ENCODE assay signal across 26 cellular contexts in the genomic region with DNA sequence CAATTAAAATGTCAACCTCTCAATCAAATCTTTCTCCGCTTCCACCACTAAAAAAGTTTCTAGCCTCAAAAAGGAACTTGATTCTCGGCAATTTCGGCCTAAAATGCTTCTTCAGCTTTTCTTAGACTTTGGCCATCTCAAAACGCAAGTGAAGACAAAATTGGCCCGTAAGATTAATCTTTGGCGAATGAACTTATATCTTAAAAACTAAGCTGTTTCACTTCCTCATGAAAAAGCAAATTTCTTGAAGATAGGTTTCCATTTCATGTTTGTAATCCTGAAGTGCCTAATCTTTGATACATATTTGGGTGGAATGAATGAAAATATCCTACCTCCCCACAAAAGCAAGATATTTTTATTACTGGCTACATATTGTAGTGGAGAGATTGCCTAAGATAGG.
A peak's percentile ranks its signal among the peaks of the same experiment; 100 is the strongest.
DNase-seq lines count a peak whose midpoint lies in the region; ATAC-seq, FAIRE-seq and TF ChIP-seq lines count a peak whose summit lies in the region.
"Had no signal": no experiment of that assay in that cellular context is flagged by ENCODE, and none has a peak within 500 bp of the region (broad histone marks: within the 10 kb centered on the region; RNA-seq: fewer than 3 reads in every experiment).

No MANE protein-coding gene starts in this region.

- H3K36me3 ChIP-seq in GM12878 (ENCODE audit: control insufficient read depth in 2 of 2, insufficient read depth in 2 of 2, low read length in 1 of 2), result no peaks in the 10 kb centered on the region
- H3K36me3 ChIP-seq in esophagus muscularis mucosa, result no peaks in the 10 kb centered on the region
- H3K36me3 ChIP-seq: BLaER1 treated with 17β-estradiol and CSF1 and Interleukin-3, amounts not matched to agents 10 nM and 100 nM had no signal

- SMC1A ChIA-PET in GM12878 (lab: Charles Lee; ENCODE audit: uncharacterized antibody, unreplicated experiment), result no interaction called here

- no peaks in the 10 kb centered on the region for H3K4me1 ChIP-seq in GM12878 (ENCODE audit: control insufficient read depth, insufficient read depth, low read length)
- peaks cover 0 to 4% (median 0%) of the 10 kb centered on the region in 4 donors for H3K4me1 ChIP-seq in esophagus muscularis mucosa

- no peak overlapping the region for H3K4me2 ChIP-seq in GM12878 (ENCODE audit: control insufficient read depth, insufficient read depth)

- H3K36me3 Mint-ChIP-seq in stimulated activated naive B cell treated with anti-CD40 and anti-IgM and Interleukin-4, amounts not matched to agents 10 μg/mL and 1 μg/mL and 100 μg/mL, for 72 hours, result no peaks in the 10 kb centered on the region
- H3K36me3 Mint-ChIP-seq: activated CD4-positive, alpha-beta memory T cell treated with anti-CD3 and anti-CD28 coated beads for 36 hours; type B pancreatic cell had no signal

- peaks cover 0 to 1% of the 10 kb centered on the region in 2 donors for H3K9me3 Mint-ChIP-seq in stimulated activated naive B cell treated with anti-CD40 and anti-IgM and Interleukin-4, amounts not matched to agents 10 μg/mL and 1 μg/mL and 100 μg/mL, for 72 hours
- H3K9me3 Mint-ChIP-seq: activated CD4-positive, alpha-beta memory T cell treated with anti-CD3 and anti-CD28 coated beads for 36 hours; T-helper 1 cell treated with Interleukin-12 subunit alpha and Interleukin-12 subunit beta and Interleukin-4 antibody, amounts not matched to agents 30 μg/mL and 1 μg/mL, for 36 hours; type B pancreatic cell had no signal

- H3K27me3 ChIP-seq in GM12878 (replicated peaks in 1 of 2; ENCODE audit: control insufficient read depth in 2 of 2, insufficient read depth in 2 of 2, low read length in 1 of 2), result peaks cover 0 to 2% of the 10 kb centered on the region in 2 experiments; a peak in 1 of 4 replicates
- no peaks in the 10 kb centered on the region for H3K27me3 ChIP-seq in esophagus muscularis mucosa
- H3K27me3 ChIP-seq: BLaER1 treated with 17β-estradiol and CSF1 and Interleukin-3, amounts not matched to agents 10 nM and 100 nM had no signal

- H3K79me2 ChIP-seq in GM12878 (ENCODE audit: control insufficient read depth, insufficient read depth, low read length), result no peaks in the 10 kb centered on the region

- H3K27ac ChIP-seq in GM12878 (ENCODE audit: control insufficient read depth, insufficient read depth), result no peak overlapping the region
- no peak overlapping the region for H3K27ac ChIP-seq in esophagus muscularis mucosa (replicated peaks in 1 of 4)

- H3K4me3 ChIP-seq in GM12878 (no peak overlapping the region), esophagus muscularis mucosa (no peak overlapping the region)
- H3K4me3 ChIP-seq: BLaER1 treated with 17β-estradiol and CSF1 and Interleukin-3, amounts not matched to agents 10 nM and 100 nM had no signal

- DNase-seq in NOMO-1 (lab: John Stamatoyannopoulos, UW; ENCODE audit: unreplicated experiment in 2 of 2) (peak; percentile 46 to 53), GM12878 (ENCODE audit: low read depth, low spot score) (no peak), esophagus muscularis mucosa (ENCODE audit: extremely low spot score) (no peak), RKO (ENCODE audit: low spot score) (no peak)
- DNase-seq in stimulated activated naive B cell treated with anti-CD40 and anti-IgM and Interleukin-4, amounts not matched to agents 10 μg/mL and 1 μg/mL and 100 μg/mL, for 72 hours, result no peak
- DNase-seq: activated CD4-positive, alpha-beta memory T cell treated with anti-CD3 and anti-CD28 coated beads for 36 hours; activated CD4-positive, CD25-positive, alpha-beta regulatory T cell treated with anti-CD3 and anti-CD28 coated beads, Interleukin-2, amount 50 U/mL, for 72 hours; activated naive CD4-positive, alpha-beta T cell treated with Interleukin-2 at 50 U/mL for 16 hours; caudate nucleus; COR-L47; DMS53; erythroblast; HCEC 1CT; left ventricle myocardium superior; NCI-H1105; NCI-H187; NCI-H510A treated with DMSO at 0.1 percent for 48 hours; stimulated activated CD4-positive, alpha-beta T cell treated with anti-CD3 and anti-CD28 coated beads, Interleukin-15, amount 100 ng/mL, for 24 hours; stimulated activated CD4-positive, alpha-beta T cell treated with anti-CD3 and anti-CD28 coated beads, Interleukin-4, amount 100 ng/mL, for 4 hours had no signal

- H3K9ac ChIP-seq in GM12878 (ENCODE audit: control insufficient read depth, insufficient read depth, low read length), result no peak overlapping the region

- intact Hi-C loops in GM12878 (cut with micrococcal nuclease; ENCODE audit: unreplicated experiment), result no loop called here
- intact Hi-C loops in esophagus muscularis mucosa (cut with DNase I), result no loop called here

- peaks cover 16 to 31% of the 10 kb centered on the region in 2 donors for H3K4me1 Mint-ChIP-seq in stimulated activated naive B cell treated with anti-CD40 and anti-IgM and Interleukin-4, amounts not matched to agents 10 μg/mL and 1 μg/mL and 100 μg/mL, for 72 hours

- no peaks in the 10 kb centered on the region for H3K27me3 Mint-ChIP-seq in stimulated activated naive B cell treated with anti-CD40 and anti-IgM and Interleukin-4, amounts not matched to agents 10 μg/mL and 1 μg/mL and 100 μg/mL, for 72 hours
- H3K27me3 Mint-ChIP-seq: type B pancreatic cell had no signal

- H3K27ac Mint-ChIP-seq in stimulated activated naive B cell treated with anti-CD40 and anti-IgM and Interleukin-4, amounts not matched to agents 10 μg/mL and 1 μg/mL and 100 μg/mL, for 72 hours, result no peak overlapping the region
- H3K27ac Mint-ChIP-seq: activated CD4-positive, alpha-beta memory T cell treated with anti-CD3 and anti-CD28 coated beads for 36 hours; nephron; T-helper 1 cell treated with Interleukin-12 subunit alpha and Interleukin-12 subunit beta and Interleukin-4 antibody, amounts not matched to agents 30 μg/mL and 1 μg/mL, for 36 hours; type B pancreatic cell had no signal

- no peak for TF ChIP-seq RAD21 in GM12878 (IDR thresholded peaks at IDR 0.05; ENCODE audit: insufficient read depth, low read depth, low read length)

- CTCF ChIA-PET in GM12878 (lab: Yijun Ruan, JAX), result no interaction called here

- in situ Hi-C loops in GM12878 (cut with MboI), result no loop called here

- TF ChIP-seq CTCF in GM12878 (IDR thresholded peaks at IDR 0.05 in 2 of 3, conservative IDR thresholded peaks at IDR 0.05 in 1 of 3; ENCODE audit: control insufficient read depth in 2 of 3, extremely low read depth in 1 of 3, insufficient read depth in 1 of 3, low read depth in 3 of 3, low read length in 3 of 3) (no peak), esophagus muscularis mucosa (IDR thresholded peaks at IDR 0.05) (no peak)

- no TSS peak for BruUV-seq in GM12878 (replicated peaks; lab: Mats Ljungman, UMichigan)

- TF ChIP-seq POLR2A in GM12878 (IDR thresholded peaks at IDR 0.05; ENCODE audit: low read depth, low read length), result no peak
- no peak for TF ChIP-seq POLR2A in esophagus muscularis mucosa (IDR thresholded peaks at IDR 0.05; ENCODE audit: low read depth)

- H3K4me3 Mint-ChIP-seq in stimulated activated naive B cell treated with anti-CD40 and anti-IgM and Interleukin-4, amounts not matched to agents 10 μg/mL and 1 μg/mL and 100 μg/mL, for 72 hours, result no peak overlapping the region
- H3K4me3 Mint-ChIP-seq: activated CD4-positive, alpha-beta memory T cell treated with anti-CD3 and anti-CD28 coated beads for 36 hours; nephron; T-helper 1 cell treated with Interleukin-12 subunit alpha and Interleukin-12 subunit beta and Interleukin-4 antibody, amounts not matched to agents 30 μg/mL and 1 μg/mL, for 36 hours; type B pancreatic cell had no signal

- no peaks in the 10 kb centered on the region; the same call in 1 of the 3 replicates for H3K9me3 ChIP-seq in GM12878 (replicated peaks; ENCODE audit: control insufficient read depth, insufficient read depth, low read length)
- no peaks in the 10 kb centered on the region for H3K9me3 ChIP-seq in esophagus muscularis mucosa

- no peaks in the 10 kb centered on the region for H4K20me1 ChIP-seq in GM12878 (ENCODE audit: control insufficient read depth, insufficient read depth)
- H4K20me1 ChIP-seq: BLaER1 treated with 17β-estradiol and CSF1 and Interleukin-3, amounts not matched to agents 10 nM and 100 nM had no signal

- no peak for FAIRE-seq in GM12878 (lab: Jason Lieb, UNC)
- FAIRE-seq: keratinocyte had no signal

- RAD21 ChIA-PET in GM12878 (lab: Charles Lee; ENCODE audit: unreplicated experiment), result no interaction called here

- 47% methylated on average over 6 of the region's 6 CpGs for WGBS in GM12878 (ENCODE audit: insufficient coverage, insufficient replicate concordance, low lambda C conversion rate, missing lambda C conversion rate)
- 89% methylated on average over 6 of the region's 6 CpGs for WGBS in esophagus muscularis mucosa

- POLR2A ChIA-PET in GM12878 (lab: Charles Lee), result no interaction called here

- ATAC-seq in HG03175 (IDR thresholded peaks at IDR 0.05; ENCODE audit: unreplicated experiment), result peak; percentile 58
- no peak for ATAC-seq in GM12878
- peak; percentile 38 to 63 for ATAC-seq in stimulated activated naive B cell treated with anti-CD40 and anti-IgM and Interleukin-4, amounts not matched to agents 10 μg/mL and 1 μg/mL and 100 μg/mL, for 72 hours (replicated peaks)
- no peak for ATAC-seq in HG02588 (IDR thresholded peaks at IDR 0.05; ENCODE audit: unreplicated experiment)
- ATAC-seq: left ventricle myocardium superior had no signal

- TF ChIP-seq EP300 in GM12878 (IDR thresholded peaks at IDR 0.05; ENCODE audit: borderline replicate concordance in 1 of 2, control insufficient read depth in 1 of 2, low read depth in 2 of 2, low read length in 2 of 2), result no peak
- TF ChIP-seq EP300 in esophagus muscularis mucosa (IDR thresholded peaks at IDR 0.05), result no peak

- no peak overlapping the region for H2AFZ ChIP-seq in GM12878 (ENCODE audit: control insufficient read depth, low read depth, low read length)

TF ChIP-seq in GM12878, 131 proteins besides CTCF, POLR2A, EP300 and RAD21 (continues in another document):
- no peak for TF ChIP-seq MTA3 (IDR thresholded peaks at IDR 0.05; ENCODE audit: borderline replicate concordance, low read length)
- TF ChIP-seq, protein P1, sequence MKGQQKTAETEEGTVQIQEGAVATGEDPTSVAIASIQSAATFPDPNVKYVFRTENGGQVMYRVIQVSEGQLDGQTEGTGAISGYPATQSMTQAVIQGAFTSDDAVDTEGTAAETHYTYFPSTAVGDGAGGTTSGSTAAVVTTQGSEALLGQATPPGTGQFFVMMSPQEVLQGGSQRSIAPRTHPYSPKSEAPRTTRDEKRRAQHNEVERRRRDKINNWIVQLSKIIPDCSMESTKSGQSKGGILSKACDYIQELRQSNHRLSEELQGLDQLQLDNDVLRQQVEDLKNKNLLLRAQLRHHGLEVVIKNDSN (IDR thresholded peaks at IDR 0.05; ENCODE audit: borderline replicate concordance, extremely low read length, insufficient read depth, low read depth, low read length), result no peak
- TF ChIP-seq SPI1 (IDR thresholded peaks at IDR 0.05; ENCODE audit: borderline replicate concordance, insufficient read depth, low read depth, low read length), result peak; percentile 66
- TF ChIP-seq JUNB (IDR thresholded peaks at IDR 0.05), result peak; percentile 26; the same call in 1 of the 2 replicates

Comparison
In these comparisons a context has a peak if more than half of its experiments do, and no peak if none do; other contexts are left out.
1. ATAC-seq: peak in HG03175 (single experiment) and stimulated activated naive B cell treated with anti-CD40 and anti-IgM and Interleukin-4, amounts not matched to agents 10 μg/mL and 1 μg/mL and 100 μg/mL, for 72 hours (2 of 2); none in GM12878 (single experiment) and HG02588 (single experiment).
2. DNase-seq: peak in NOMO-1 (2 of 2); none in GM12878 (single experiment), stimulated activated naive B cell treated with anti-CD40 and anti-IgM and Interleukin-4, amounts not matched to agents 10 μg/mL and 1 μg/mL and 100 μg/mL, for 72 hours (single experiment), esophagus muscularis mucosa (single experiment) and RKO (single experiment).